ENCODE assay signal across 1 cellular context in the genomic region with DNA sequence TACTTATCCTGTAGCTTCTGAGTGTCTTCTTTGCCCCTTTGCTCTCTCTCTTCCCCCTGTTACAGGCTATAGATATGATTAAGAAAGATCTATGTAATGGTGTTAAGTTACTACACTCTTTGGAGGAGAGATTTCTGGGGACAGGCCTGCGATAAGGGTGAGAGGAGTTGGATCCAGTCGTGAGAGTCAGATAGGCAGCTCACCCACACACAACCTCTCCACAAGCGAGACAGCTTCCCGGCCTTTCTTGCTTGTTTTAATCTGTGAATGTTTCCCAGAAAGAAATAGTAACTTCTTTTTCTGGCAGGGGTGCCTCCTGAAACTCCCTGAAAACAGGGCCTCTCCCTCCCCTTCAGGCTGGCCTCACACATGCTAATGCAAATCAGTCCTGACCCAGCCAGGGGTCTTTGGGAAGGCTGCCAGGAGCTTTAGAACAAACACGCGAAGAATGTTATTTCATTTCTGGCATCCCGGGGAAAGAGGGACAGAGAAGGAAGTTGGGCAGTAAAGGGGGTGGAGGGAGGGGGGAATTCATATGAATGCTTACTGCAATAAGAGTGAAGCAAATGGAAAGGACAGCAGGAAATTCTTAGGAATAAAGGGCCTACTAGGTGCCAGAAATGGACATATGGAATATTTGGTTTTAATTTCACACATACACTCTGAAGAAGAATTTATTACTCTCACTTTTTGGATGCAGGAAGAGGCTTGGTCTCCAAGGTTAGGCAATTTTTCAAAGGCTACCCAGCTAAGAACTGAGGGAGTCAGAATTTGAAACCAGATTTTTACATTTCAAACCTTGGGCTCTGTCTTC.
TF ChIP-seq lines count a peak whose summit lies in the region.

No MANE protein-coding gene starts in this region.

TF ChIP-seq in WTC11, 78 proteins besides CTCF, POLR2A, EP300 and RAD21 (continued from another document):
- TF ChIP-seq AFF4 (CRISPR knock-in tag; IDR thresholded peaks at IDR 0.05; ENCODE audit: borderline replicate concordance) (no peak), TEAD4 (CRISPR knock-in tag; IDR thresholded peaks at IDR 0.05) (peak; percentile 47; the same call in 1 of the 2 replicates), NR3C1 (CRISPR knock-in tag; conservative IDR thresholded peaks at IDR 0.05; ENCODE audit: low read depth) (no peak), NFE2L1 (CRISPR knock-in tag; IDR thresholded peaks at IDR 0.05) (no peak), TEAD1 (CRISPR knock-in tag; IDR thresholded peaks at IDR 0.05) (peak; percentile 96; the same call in 1 of the 2 replicates), EMX1 (CRISPR knock-in tag; IDR thresholded peaks at IDR 0.05) (no peak), CREM (CRISPR knock-in tag; IDR thresholded peaks at IDR 0.05) (no peak), TCF7 (CRISPR knock-in tag; IDR thresholded peaks at IDR 0.05; ENCODE audit: low read depth) (no peak), MYBL2 (CRISPR knock-in tag; IDR thresholded peaks at IDR 0.05) (no peak), SP1 (CRISPR knock-in tag; conservative IDR thresholded peaks at IDR 0.05) (peak; percentile 40; the same call in 1 of the 2 replicates), IRF2 (CRISPR knock-in tag; IDR thresholded peaks at IDR 0.05; ENCODE audit: borderline replicate concordance, low read depth) (no peak)
TF ChIP-seq in WTC11: peak in this region for 6.
